In the genomic region with DNA sequence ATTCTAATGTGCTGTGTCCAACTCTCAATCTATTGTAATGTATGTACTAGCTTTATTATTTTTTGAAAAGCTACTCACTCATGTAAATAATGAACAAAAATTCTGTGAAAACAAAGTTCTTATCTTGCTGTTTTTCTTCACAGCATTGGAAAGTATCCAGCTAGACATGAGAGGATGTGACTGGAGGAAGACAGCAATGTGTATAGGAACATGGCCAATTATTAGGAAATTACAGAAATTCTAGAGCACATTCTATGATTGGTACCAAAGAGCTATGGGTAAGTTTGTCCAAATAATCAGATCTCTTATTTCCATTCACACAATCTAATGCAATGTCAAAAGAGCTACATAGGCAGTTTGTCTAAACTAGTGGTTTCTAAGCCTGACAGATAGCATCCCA, we compare ENCODE assay signal across 1 cellular context.
TF ChIP-seq lines count a peak whose summit lies in the region.

No MANE protein-coding gene starts in this region.

TF ChIP-seq in endothelial cell of umbilical vein, 7 proteins besides CTCF, POLR2A, EP300 and RAD21 (continued from another document):
- TF ChIP-seq, protein P1, sequence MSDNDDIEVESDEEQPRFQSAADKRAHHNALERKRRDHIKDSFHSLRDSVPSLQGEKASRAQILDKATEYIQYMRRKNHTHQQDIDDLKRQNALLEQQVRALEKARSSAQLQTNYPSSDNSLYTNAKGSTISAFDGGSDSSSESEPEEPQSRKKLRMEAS (IDR thresholded peaks at IDR 0.05; ENCODE audit: insufficient read depth, insufficient read length): no peak
- no peak for TF ChIP-seq JUN (IDR thresholded peaks at IDR 0.05; ENCODE audit: borderline replicate concordance, insufficient read depth, insufficient read length, low read depth)
- no peak for TF ChIP-seq GATA2 (IDR thresholded peaks at IDR 0.05; ENCODE audit: insufficient read depth, insufficient read length, low read depth, low read length)
- TF ChIP-seq MYC (IDR thresholded peaks at IDR 0.05; ENCODE audit: low read depth, low read length): no peak
- TF ChIP-seq FOS (IDR thresholded peaks at IDR 0.05; ENCODE audit: borderline replicate concordance, insufficient read depth, low read length): no peak
TF ChIP-seq in endothelial cell of umbilical vein: peak in this region for 0.
